17 cellular contexts compared by ENCODE assay signal in the genomic region with DNA sequence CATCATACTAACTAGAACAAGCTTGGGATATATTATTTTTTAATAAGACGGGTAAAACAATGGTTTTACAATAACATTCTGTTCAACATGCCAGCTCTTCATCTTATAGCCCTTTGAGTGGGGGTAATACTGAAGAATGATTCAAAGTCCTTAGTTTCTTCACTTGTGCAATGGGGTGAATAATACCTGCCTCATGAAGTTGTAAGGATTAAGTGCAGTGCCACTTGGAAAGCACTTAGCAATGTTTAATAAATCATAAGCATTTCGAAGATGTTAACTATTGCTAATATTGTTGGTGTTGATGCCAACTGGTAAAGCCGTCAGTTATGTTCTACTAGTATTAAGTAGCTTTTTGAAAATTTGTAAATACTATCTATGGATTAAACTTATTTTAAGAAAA.
"Had no signal": no experiment of that assay in that cellular context is flagged by ENCODE, and none has a peak within 500 bp of the region (broad histone marks: within the 10 kb centered on the region; RNA-seq: fewer than 3 reads in every experiment).

No MANE protein-coding gene starts in this region.

- H3K27ac ChIP-seq: epithelial cell of prostate, foreskin keratinocyte, skin epidermis, suprapubic skin, vagina had no signal

- H3K9me3 ChIP-seq: suprapubic skin, vagina had no signal

- DNase-seq: activated CD4-positive, alpha-beta T cell treated with anti-CD3 and anti-CD28 coated beads for 36 hours; activated CD4-positive, alpha-beta T cell treated with anti-CD3 and anti-CD28 coated beads, Interleukin-2, amount 50 U/mL, for 48 hours; aorta; effector memory CD4-positive, alpha-beta T cell; foreskin keratinocyte; midbrain; stimulated activated CD4-positive, alpha-beta T cell treated with anti-CD3 and anti-CD28 coated beads, Interleukin-15, amount 100 ng/mL, for 24 hours; stimulated activated CD4-positive, alpha-beta T cell treated with anti-CD3 and anti-CD28 coated beads, Interleukin-2, amount 100 ng/mL, for 48 hours; stimulated activated naive CD8-positive, alpha-beta T cell treated with anti-CD3 and anti-CD28 coated beads, Interleukin-15, amount 100 ng/mL, for 72 hours; trophoblast cell had no signal

- H3K4me3 ChIP-seq: skin epidermis, suprapubic skin, vagina had no signal

- FAIRE-seq: keratinocyte had no signal

- H3K27me3 ChIP-seq: foreskin keratinocyte, suprapubic skin, vagina had no signal

- ATAC-seq: activated CD4-positive, alpha-beta T cell treated with anti-CD3 and anti-CD28 coated beads for 36 hours; foreskin keratinocyte; left lobe of liver; stimulated activated naive CD8-positive, alpha-beta T cell treated with anti-CD3 and anti-CD28 coated beads, Interleukin-15, amount 100 ng/mL, for 72 hours; WTC11 had no signal
